21 cellular contexts compared by ENCODE assay signal in genomic region chr12:53176750-53177149, GRCh38.
"Had no signal": no experiment of that assay in that cellular context is flagged by ENCODE, and none has a peak within 500 bp of the region (broad histone marks: within the 10 kb centered on the region; RNA-seq: fewer than 3 reads in every experiment).

No MANE protein-coding gene starts in this region.

- DNase-seq: activated CD4-positive, alpha-beta T cell treated with anti-CD3 and anti-CD28 coated beads for 1 hour; activated CD4-positive, alpha-beta T cell treated with anti-CD3 and anti-CD28 coated beads for 4 hours; activated CD4-positive, alpha-beta T cell treated with anti-CD3 and anti-CD28 coated beads, Interleukin-2, amount 10 ng/mL, durations not matched to agents 7 days and 5 days; activated CD4-positive, alpha-beta T cell treated with anti-CD3 and anti-CD28 coated beads, Interleukin-2, amount 50 U/mL, for 4 hours; activated CD8-positive, alpha-beta T cell treated with anti-CD3 and anti-CD28 coated beads, Interleukin-2, amount 10 ng/mL, durations not matched to agents 7 days and 5 days; activated gamma-delta T cell; activated naive CD4-positive, alpha-beta T cell; activated naive CD4-positive, alpha-beta T cell treated with anti-CD3 and anti-CD28 coated beads, Interleukin-2, amount 10 ng/mL, durations not matched to agents 7 days and 5 days; activated naive CD8-positive, alpha-beta T cell treated with anti-CD3 and anti-CD28 coated beads, Interleukin-2, amount 10 ng/mL, durations not matched to agents 7 days and 5 days; activated T-cell treated with anti-CD3 and anti-CD28 coated beads, Interleukin-2, amount 50 U/mL, for 72 hours; central memory CD4-positive, alpha-beta T cell; cerebellar nuclear complex; colonic mucosa; effector CD8-positive, alpha-beta T cell; foreskin fibroblast; head of caudate nucleus; hippocampal formation; T-helper 2 cell had no signal

- H3K27ac ChIP-seq: ascending aorta, breast epithelium, cardiac muscle cell, colonic mucosa had no signal
